ENCODE assay signal across 12 cellular contexts in the genomic region with DNA sequence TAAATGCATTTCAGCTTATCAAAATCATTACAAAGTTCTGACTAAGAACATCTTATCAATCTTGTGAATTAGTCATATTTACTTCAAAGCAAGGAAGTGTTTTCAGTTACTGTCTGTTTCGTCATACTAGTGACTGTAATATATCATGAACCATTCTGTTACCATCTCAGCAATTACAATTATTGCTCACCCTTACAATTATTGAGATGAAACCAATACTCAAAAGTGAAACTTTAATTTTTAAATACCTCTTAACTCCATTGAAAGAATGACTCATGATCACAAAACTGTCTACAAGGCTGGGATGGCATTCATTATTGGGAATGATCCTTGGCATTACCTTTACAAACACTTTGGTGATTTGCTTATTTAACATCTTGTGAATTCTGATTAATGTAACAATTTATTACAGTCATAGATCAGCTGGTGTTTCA.
DNase-seq lines count a peak whose midpoint lies in the region; ATAC-seq, FAIRE-seq and TF ChIP-seq lines count a peak whose summit lies in the region.
"Had no signal": no experiment of that assay in that cellular context is flagged by ENCODE, and none has a peak within 500 bp of the region (broad histone marks: within the 10 kb centered on the region; RNA-seq: fewer than 3 reads in every experiment).

No MANE protein-coding gene starts in this region.

- no peaks in the 10 kb centered on the region for H3K9me3 Mint-ChIP-seq in activated T-cell treated with anti-CD3 and anti-CD28 coated beads, Interleukin-2, amount 50 U/mL, for 4 hours
- H3K9me3 Mint-ChIP-seq in stimulated activated effector memory CD8-positive, alpha-beta T cell treated with anti-CD3 and anti-CD28 coated beads, Interleukin-12 subunit alpha, Interleukin-12 subunit beta, amount 100 ng/mL, for 72 hours: peaks cover 6% of the 10 kb centered on the region
- H3K9me3 Mint-ChIP-seq: immature natural killer cell had no signal

- H3K4me3 ChIP-seq in bronchial epithelial cell (ENCODE audit: low read depth, low read length) (no peak overlapping the region), upper lobe of left lung (no peak overlapping the region), tibial artery (no peak overlapping the region)
- H3K4me3 ChIP-seq: breast epithelium had no signal

- H3K27ac ChIP-seq in upper lobe of left lung (no peak overlapping the region), tibial artery (no peak overlapping the region)
- H3K27ac ChIP-seq: breast epithelium had no signal

- 60 to 65% methylated on average over 1 of the region's 1 CpG for WGBS in upper lobe of left lung, 2 donors

- intact Hi-C loops in tibial artery (cut with DNase I; ENCODE audit: low total_unique reads): no loop called here

- no peaks in the 10 kb centered on the region for H3K27me3 ChIP-seq in bronchial epithelial cell (ENCODE audit: control insufficient read depth, insufficient read depth, low read length)
- H3K27me3 ChIP-seq in upper lobe of left lung: no peaks in the 10 kb centered on the region
- H3K27me3 ChIP-seq in tibial artery: no peaks in the 10 kb centered on the region
- H3K27me3 ChIP-seq: breast epithelium had no signal

- H3K9me3 ChIP-seq in upper lobe of left lung (peaks cover 0 to 3% (median 0%) of the 10 kb centered on the region in 4 donors), tibial artery (no peaks in the 10 kb centered on the region)
- H3K9me3 ChIP-seq: breast epithelium had no signal

- DNase-seq in activated T-cell treated with anti-CD3 and anti-CD28 coated beads, Interleukin-2, amount 50 U/mL, for 4 hours: no peak
- no peak for DNase-seq in activated T-cell treated with anti-CD3 and anti-CD28 coated beads, Interleukin-2, amount 50 U/mL, for 48 hours
- peak; percentile 80 for DNase-seq in NCI-H460 (ENCODE audit: extremely low read depth, low read depth)
- DNase-seq in bronchial epithelial cell (ENCODE audit: low read depth): peak; percentile 90
- no peak for DNase-seq in stimulated activated effector memory CD8-positive, alpha-beta T cell treated with anti-CD3 and anti-CD28 coated beads, Interleukin-12 subunit alpha, Interleukin-12 subunit beta, amount 100 ng/mL, for 72 hours (ENCODE audit: low spot score in 2 of 2)
- no peak for DNase-seq in upper lobe of left lung
- DNase-seq in tibial artery: no peak
- DNase-seq: immature natural killer cell; NCI-H1417; stimulated activated CD8-positive, alpha-beta memory T cell treated with anti-CD3 and anti-CD28 coated beads, Interleukin-4, amount 100 ng/mL, for 48 hours had no signal

- FAIRE-seq in bronchial epithelial cell (lab: Jason Lieb, UNC): no peak

- H3K4me1 ChIP-seq in upper lobe of left lung (peaks cover 0 to 14% (median 4%) of the 10 kb centered on the region in 4 donors), tibial artery (no peaks in the 10 kb centered on the region)
- H3K4me1 ChIP-seq: breast epithelium had no signal

- TF ChIP-seq EP300 in upper lobe of left lung (IDR thresholded peaks at IDR 0.05): no peak

- TF ChIP-seq POLR2A in upper lobe of left lung (IDR thresholded peaks at IDR 0.05): no peak

- H3K27ac Mint-ChIP-seq in stimulated activated effector memory CD8-positive, alpha-beta T cell treated with anti-CD3 and anti-CD28 coated beads, Interleukin-12 subunit alpha, Interleukin-12 subunit beta, amount 100 ng/mL, for 72 hours: peak overlapping the region; percentile 94
- H3K27ac Mint-ChIP-seq: immature natural killer cell had no signal

- H3K4me1 Mint-ChIP-seq in activated T-cell treated with anti-CD3 and anti-CD28 coated beads, Interleukin-2, amount 50 U/mL, for 4 hours (ENCODE audit: low read depth): peaks cover 44% of the 10 kb centered on the region
- H3K4me1 Mint-ChIP-seq in stimulated activated effector memory CD8-positive, alpha-beta T cell treated with anti-CD3 and anti-CD28 coated beads, Interleukin-12 subunit alpha, Interleukin-12 subunit beta, amount 100 ng/mL, for 72 hours: peaks cover 51% of the 10 kb centered on the region

- no peaks in the 10 kb centered on the region for H3K36me3 ChIP-seq in bronchial epithelial cell (ENCODE audit: control insufficient read depth, insufficient read depth, low read length)
- no peaks in the 10 kb centered on the region for H3K36me3 ChIP-seq in upper lobe of left lung
- H3K36me3 ChIP-seq in tibial artery: no peaks in the 10 kb centered on the region
- H3K36me3 ChIP-seq: breast epithelium had no signal

- TF ChIP-seq CTCF in bronchial epithelial cell (IDR thresholded peaks at IDR 0.05; ENCODE audit: insufficient read depth, low read length, severe bottlenecking) (no peak), upper lobe of left lung (IDR thresholded peaks at IDR 0.05) (no peak), tibial artery (IDR thresholded peaks at IDR 0.05) (no peak)

- ATAC-seq in activated T-cell treated with anti-CD3 and anti-CD28 coated beads, Interleukin-2, amount 50 U/mL, for 4 hours: peak; percentile 91 to 92
- peak; percentile 98 for ATAC-seq in stimulated activated effector memory CD8-positive, alpha-beta T cell treated with anti-CD3 and anti-CD28 coated beads, Interleukin-12 subunit alpha, Interleukin-12 subunit beta, amount 100 ng/mL, for 72 hours
- ATAC-seq in HG02884 (IDR thresholded peaks at IDR 0.05; ENCODE audit: unreplicated experiment) (no peak), upper lobe of left lung (ENCODE audit: low FRiP score in 2 of 2) (no peak)

- no peaks in the 10 kb centered on the region for H3K27me3 Mint-ChIP-seq in activated T-cell treated with anti-CD3 and anti-CD28 coated beads, Interleukin-2, amount 50 U/mL, for 4 hours (ENCODE audit: low read depth)

- H3K4me3 Mint-ChIP-seq in activated T-cell treated with anti-CD3 and anti-CD28 coated beads, Interleukin-2, amount 50 U/mL, for 4 hours: peak overlapping the region; percentile 52
- peak overlapping the region; percentile 64 for H3K4me3 Mint-ChIP-seq in stimulated activated effector memory CD8-positive, alpha-beta T cell treated with anti-CD3 and anti-CD28 coated beads, Interleukin-12 subunit alpha, Interleukin-12 subunit beta, amount 100 ng/mL, for 72 hours
- H3K4me3 Mint-ChIP-seq: immature natural killer cell had no signal

- peaks cover 38% of the 10 kb centered on the region for H3K36me3 Mint-ChIP-seq in activated T-cell treated with anti-CD3 and anti-CD28 coated beads, Interleukin-2, amount 50 U/mL, for 4 hours (ENCODE audit: insufficient read depth)
- peaks cover 43% of the 10 kb centered on the region for H3K36me3 Mint-ChIP-seq in stimulated activated effector memory CD8-positive, alpha-beta T cell treated with anti-CD3 and anti-CD28 coated beads, Interleukin-12 subunit alpha, Interleukin-12 subunit beta, amount 100 ng/mL, for 72 hours

Comparison
In these comparisons a context has a peak if more than half of its experiments do, and no peak if none do; other contexts are left out.
1. ATAC-seq: peak in activated T-cell treated with anti-CD3 and anti-CD28 coated beads, Interleukin-2, amount 50 U/mL, for 4 hours (2 of 2) and stimulated activated effector memory CD8-positive, alpha-beta T cell treated with anti-CD3 and anti-CD28 coated beads, Interleukin-12 subunit alpha, Interleukin-12 subunit beta, amount 100 ng/mL, for 72 hours (single experiment); none in HG02884 (single experiment) and upper lobe of left lung (0 of 2).
2. DNase-seq: peak in NCI-H460 (single experiment) and bronchial epithelial cell (single experiment); none in activated T-cell treated with anti-CD3 and anti-CD28 coated beads, Interleukin-2, amount 50 U/mL, for 4 hours (single experiment), activated T-cell treated with anti-CD3 and anti-CD28 coated beads, Interleukin-2, amount 50 U/mL, for 48 hours (0 of 2), stimulated activated effector memory CD8-positive, alpha-beta T cell treated with anti-CD3 and anti-CD28 coated beads, Interleukin-12 subunit alpha, Interleukin-12 subunit beta, amount 100 ng/mL, for 72 hours (0 of 2), upper lobe of left lung (0 of 2) and tibial artery (0 of 2).